1 cellular context compared by ENCODE assay signal in the genomic region with DNA sequence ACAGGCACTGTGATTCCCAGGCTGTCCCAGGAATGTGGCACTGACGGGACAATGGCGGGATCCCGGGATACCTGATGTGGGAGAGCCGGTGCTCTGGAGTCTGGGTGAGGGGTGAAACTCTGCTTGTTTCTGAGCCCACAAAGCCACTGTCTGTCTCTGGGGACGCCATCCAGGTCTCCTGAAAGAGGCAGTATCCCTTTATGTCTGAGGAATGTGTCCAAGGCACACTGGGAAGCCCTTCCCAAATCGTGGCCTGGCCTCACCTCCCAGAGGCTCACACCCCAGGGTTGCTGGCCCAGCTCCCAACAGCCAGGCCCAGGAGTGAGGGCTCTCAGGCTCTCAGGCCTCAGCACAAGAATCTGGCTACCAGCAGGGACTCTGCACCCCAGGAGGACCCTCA.
TF ChIP-seq lines count a peak whose summit lies in the region.

No MANE protein-coding gene starts in this region.

TF ChIP-seq in HepG2, 621 proteins besides CTCF, POLR2A, EP300 and RAD21:
- no peak for TF ChIP-seq RORA (CRISPR knock-in tag; IDR thresholded peaks at IDR 0.05)
- no peak for TF ChIP-seq ISL2 (CRISPR knock-in tag; IDR thresholded peaks at IDR 0.05)
- no peak for TF ChIP-seq PHF20 (CRISPR knock-in tag; IDR thresholded peaks at IDR 0.05)
- TF ChIP-seq, protein P1, sequence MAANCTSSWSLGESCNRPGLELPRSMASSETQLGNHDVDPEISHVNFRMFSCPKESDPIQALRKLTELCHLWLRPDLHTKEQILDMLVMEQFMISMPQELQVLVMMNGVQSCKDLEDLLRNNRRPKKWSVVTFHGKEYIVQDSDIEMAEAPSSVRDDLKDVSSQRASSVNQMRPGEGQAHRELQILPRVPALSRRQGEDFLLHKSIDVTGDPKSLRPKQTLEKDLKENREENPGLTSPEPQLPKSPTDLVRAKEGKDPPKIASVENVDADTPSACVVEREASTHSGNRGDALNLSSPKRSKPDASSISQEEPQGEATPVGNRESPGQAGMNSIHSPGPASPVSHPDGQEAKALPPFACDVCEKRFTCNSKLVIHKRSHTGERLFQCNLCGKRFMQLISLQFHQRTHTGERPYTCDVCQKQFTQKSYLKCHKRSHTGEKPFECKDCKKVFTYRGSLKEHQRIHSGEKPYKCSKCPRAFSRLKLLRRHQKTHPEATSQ (CRISPR knock-in tag; IDR thresholded peaks at IDR 0.05; ENCODE audit: borderline replicate concordance): no peak
- TF ChIP-seq ZNF496 (CRISPR knock-in tag; IDR thresholded peaks at IDR 0.05; ENCODE audit: insufficient replicate concordance): no peak
- TF ChIP-seq SMAD1 (CRISPR knock-in tag; IDR thresholded peaks at IDR 0.05; ENCODE audit: borderline replicate concordance, low read depth): no peak
TF ChIP-seq in HepG2: peak in this region for 0.
